Comparison of ENCODE assay signal across 19 cellular contexts in genomic region chr2:20661981-20662937, GRCh38. TPM values are rescaled to one million over a fixed set of nuclear protein-coding genes. Genes with fewer than 3 reads are reported as not detected.
DNase-seq lines count a peak whose midpoint lies in the region; ATAC-seq, FAIRE-seq and TF ChIP-seq lines count a peak whose summit lies in the region.
"Had no signal": no experiment of that assay in that cellular context is flagged by ENCODE, and none has a peak within 500 bp of the region (broad histone marks: within the 10 kb centered on the region; RNA-seq: fewer than 3 reads in every experiment).

No MANE protein-coding gene starts in this region.

- H3K9me3 ChIP-seq in right cardiac atrium (ENCODE audit: control insufficient read depth, low read length) (no peaks in the 10 kb centered on the region), endothelial cell of umbilical vein (replicated peaks; ENCODE audit: control insufficient read depth, insufficient read depth, low read length) (no peaks in the 10 kb centered on the region), sigmoid colon (no peaks in the 10 kb centered on the region), mucosa of descending colon (no peaks in the 10 kb centered on the region)
- H3K9me3 ChIP-seq: BE2C, right atrium auricular region, upper lobe of left lung had no signal

- intact Hi-C loops in Right ventricle myocardium superior (cut with DNase I): loop anchor here (2.0 to 5.0 kb wide), 2 partner anchors 301 to 455 kb away; no protein-coding TSS in a partner anchor
- intact Hi-C loops in right cardiac atrium (cut with DNase I): loop anchor here (2.0 to 10.0 kb wide), 4 partner anchors 300 to 453 kb away; no protein-coding TSS in a partner anchor
- intact Hi-C loops in endothelial cell of umbilical vein (cut with micrococcal nuclease): loop anchor here (1.0 to 2.0 kb wide), 8 partner anchors 93 to 503 kb away; no protein-coding TSS in a partner anchor
- intact Hi-C loops in sigmoid colon (cut with DNase I): loop anchor here (1.0 to 5.0 kb wide), 3 partner anchors 301 to 457 kb away; no protein-coding TSS in a partner anchor
- intact Hi-C loops in mucosa of descending colon (cut with DNase I, micrococcal nuclease): loop anchor here in 1 of 2 donors (2.0 kb wide), 1 partner anchor 301 kb away; no protein-coding TSS in a partner anchor

- POLR2A ChIA-PET in endothelial cell of umbilical vein (lab: Charles Lee): interaction anchor here (1.2 kb wide), 1 partner anchor 301 kb away, joined by 6 read pairs; no protein-coding TSS in a partner anchor

- H3K36me3 ChIP-seq in endothelial cell of umbilical vein (ENCODE audit: control insufficient read depth in 2 of 2, extremely low read depth in 1 of 2, insufficient read depth in 2 of 2, low read length in 2 of 2) (no peaks in the 10 kb centered on the region), sigmoid colon (no peaks in the 10 kb centered on the region), mucosa of descending colon (ENCODE audit: low read depth) (no peaks in the 10 kb centered on the region)
- H3K36me3 ChIP-seq: BE2C, right atrium auricular region, upper lobe of left lung had no signal

- H3K27ac ChIP-seq in right cardiac atrium (ENCODE audit: low read length) (no peak overlapping the region), endothelial cell of umbilical vein (ENCODE audit: insufficient read depth, low read depth, low read length) (no peak overlapping the region), sigmoid colon (no peak overlapping the region)
- H3K27ac ChIP-seq: hepatocyte, HL-60, right atrium auricular region, upper lobe of left lung had no signal

- no peak for ATAC-seq in Right ventricle myocardium superior (ENCODE audit: poor library complexity)
- no peak for ATAC-seq in right cardiac atrium
- ATAC-seq in HG03432 (IDR thresholded peaks at IDR 0.05; ENCODE audit: unreplicated experiment): peak; percentile 2
- no peak for ATAC-seq in mucosa of descending colon
- ATAC-seq in GM21526 (IDR thresholded peaks at IDR 0.05; ENCODE audit: low FRiP score, unreplicated experiment): no peak

- FAIRE-seq in endothelial cell of umbilical vein (lab: Jason Lieb, UNC) (no peak), H54 (lab: Jason Lieb, UNC) (no peak)
- FAIRE-seq: frontal cortex had no signal

- H2AFZ ChIP-seq in endothelial cell of umbilical vein (ENCODE audit: low read depth, low read length): no peak overlapping the region
- H2AFZ ChIP-seq: hepatocyte had no signal

- peaks cover 4% of the 10 kb centered on the region for H3K4me1 ChIP-seq in right cardiac atrium (ENCODE audit: control insufficient read depth, insufficient read depth, low read length)
- H3K4me1 ChIP-seq in endothelial cell of umbilical vein (ENCODE audit: control insufficient read depth, extremely low read depth, insufficient read depth, low read length): peaks cover 13% of the 10 kb centered on the region
- H3K4me1 ChIP-seq in sigmoid colon: peaks cover 0 to 32% (median 25%) of the 10 kb centered on the region in 4 donors
- H3K4me1 ChIP-seq in mucosa of descending colon (ENCODE audit: low read depth): peaks cover 18% of the 10 kb centered on the region
- H3K4me1 ChIP-seq: BE2C had no signal

- H3K27me3 ChIP-seq in right cardiac atrium (ENCODE audit: control insufficient read depth, insufficient read depth) (no peaks in the 10 kb centered on the region), endothelial cell of umbilical vein (ENCODE audit: control insufficient read depth in 2 of 2, insufficient read depth in 2 of 2, low read length in 2 of 2) (peaks cover 52 to 67% of the 10 kb centered on the region in 2 experiments), sigmoid colon (peaks cover 23 to 59% (median 24%) of the 10 kb centered on the region in 3 donors)

- TF ChIP-seq CTCF in endothelial cell of umbilical vein (IDR thresholded peaks at IDR 0.05; ENCODE audit: extremely low read depth in 1 of 2, insufficient read depth in 1 of 2, low read depth in 1 of 2, low read length in 2 of 2) (no peak), sigmoid colon (IDR thresholded peaks at IDR 0.05) (no peak), mucosa of descending colon (IDR thresholded peaks at IDR 0.05) (no peak)

- H3K4me3 ChIP-seq in right cardiac atrium (ENCODE audit: low read length) (no peak overlapping the region), endothelial cell of umbilical vein (replicated peaks in 1 of 3; ENCODE audit: insufficient read depth in 1 of 3, low read depth in 1 of 3, low read length in 3 of 3) (no peak overlapping the region), sigmoid colon (no peak overlapping the region), mucosa of descending colon (no peak overlapping the region)
- H3K4me3 ChIP-seq: hepatocyte, right atrium auricular region, upper lobe of left lung had no signal

- no peaks in the 10 kb centered on the region for H3K9me1 ChIP-seq in endothelial cell of umbilical vein (replicated peaks; ENCODE audit: control insufficient read depth, extremely low read depth, insufficient read depth, low read length)

- CTCF ChIA-PET in endothelial cell of umbilical vein (lab: Charles Lee): interaction anchor here (0.6 to 6.0 kb wide), 60 partner anchors 8 to 655 kb away, joined by 3 to 531 read pairs (median 5); partner anchors contain the start of genes HS1BP3 and LDAH

- H3K79me2 ChIP-seq in endothelial cell of umbilical vein (ENCODE audit: control insufficient read depth, insufficient read depth, low read length): no peaks in the 10 kb centered on the region
- H3K79me2 ChIP-seq: hepatocyte had no signal

- BruUV-seq in endothelial cell of umbilical vein (replicated peaks; lab: Mats Ljungman, UMichigan): no TSS peak

- DNase-seq in Right ventricle myocardium superior (peak; percentile 7), right cardiac atrium (no peak), endothelial cell of umbilical vein (ENCODE audit: low read depth, low spot score) (no peak), sigmoid colon (peak; percentile 50), H54 (ENCODE audit: insufficient read length, low spot score) (no peak), mucosa of descending colon (no peak)
- DNase-seq: cortex of kidney, NCI-H1048, SIG-M5 had no signal

- no peak for TF ChIP-seq EP300 in sigmoid colon (IDR thresholded peaks at IDR 0.05)

- TF ChIP-seq POLR2A in endothelial cell of umbilical vein (IDR thresholded peaks at IDR 0.05; ENCODE audit: low read depth, low read length): no peak
- TF ChIP-seq POLR2A in sigmoid colon (IDR thresholded peaks at IDR 0.05): no peak
- TF ChIP-seq POLR2A in H54 (IDR thresholded peaks at IDR 0.05; ENCODE audit: low read depth, low read length): no peak

- H3K4me2 ChIP-seq in endothelial cell of umbilical vein (ENCODE audit: insufficient read depth, low read length): no peak overlapping the region
- H3K4me2 ChIP-seq: hepatocyte had no signal

- dilution Hi-C loops in endothelial cell of umbilical vein (cut with MboI; ENCODE audit: extremely low pct_ligation_motif_present, low sequenced_read_pairs): no loop called here

- no peaks in the 10 kb centered on the region for H4K20me1 ChIP-seq in endothelial cell of umbilical vein (replicated peaks; ENCODE audit: control insufficient read depth, extremely low read depth, insufficient read depth, low read length)

- no peak overlapping the region for H3K9ac ChIP-seq in endothelial cell of umbilical vein (replicated peaks; ENCODE audit: extremely low read depth, insufficient read depth, low read length)

- 60% methylated on average over 8 of the region's 8 CpGs for WGBS in right cardiac atrium
- 69 to 82% methylated on average over 8 of the region's 8 CpGs for WGBS in sigmoid colon, 2 donors

TF ChIP-seq in endothelial cell of umbilical vein, 7 proteins besides CTCF, POLR2A, EP300 and RAD21:
- TF ChIP-seq POLR2AphosphoS5 (IDR thresholded peaks at IDR 0.05; ENCODE audit: insufficient read depth, low read depth, low read length): no peak
- no peak for TF ChIP-seq MYC (IDR thresholded peaks at IDR 0.05; ENCODE audit: low read depth, low read length)
- TF ChIP-seq FOS (IDR thresholded peaks at IDR 0.05; ENCODE audit: borderline replicate concordance, insufficient read depth, low read length): no peak
- no peak for TF ChIP-seq JUN (IDR thresholded peaks at IDR 0.05; ENCODE audit: borderline replicate concordance, insufficient read depth, insufficient read length, low read depth)
- peak; percentile 5 for TF ChIP-seq EZH2 (IDR thresholded peaks at IDR 0.05; ENCODE audit: borderline replicate concordance, low read depth, low read length, severe bottlenecking)
TF ChIP-seq in endothelial cell of umbilical vein: peak in this region for 1.

RNA-seq across cellular contexts. Expression of gene GDF7, which starts 4.7 kb away (rescaled TPM):
- 0.38 TPM for total RNA-seq in Right ventricle myocardium superior
- under 1 TPM; 0.26 to 0.79 (median 0.60) TPM for total RNA-seq in right cardiac atrium
- polyA plus RNA-seq in right cardiac atrium: 0.25 TPM
- total RNA-seq in endothelial cell of umbilical vein: 1.1 and 3.7 TPM in 2 replicates
- 3.9 and 4.1 TPM in 2 replicates for polyA plus RNA-seq in endothelial cell of umbilical vein
- polyA plus RNA-seq in endothelial cell of umbilical vein (2011; cell fraction: cytosol; rRNA removed): 3.7 and 4.2 TPM in 2 replicates
- 12.2 and 14.2 TPM in 2 replicates for polyA plus RNA-seq in endothelial cell of umbilical vein (2011; cell fraction: nucleus; rRNA removed)
- polyA plus RNA-seq in endothelial cell of umbilical vein (2012): 4.1 and 14.2 TPM in 2 replicates
- 10.6 and 16.9 TPM in 2 replicates for polyA minus RNA-seq in endothelial cell of umbilical vein
- not detected for polyA minus RNA-seq in endothelial cell of umbilical vein (2011; cell fraction: cytosol; rRNA and poly(A)+ RNA removed)
- polyA minus RNA-seq in endothelial cell of umbilical vein (2011; cell fraction: nucleus; rRNA and poly(A)+ RNA removed): 6.1 and 6.8 TPM in 2 replicates
- total RNA-seq in sigmoid colon: 1 to 10 TPM in 1 of 4 donors, under 1 TPM in 3; 0.49 to 1.6 (median 0.77) TPM
- polyA plus RNA-seq in sigmoid colon: under 1 TPM; under 0.01 to 0.60 (median under 0.01) TPM
- total RNA-seq in mucosa of descending colon: under 1 TPM; 0.14 to 0.73 (median 0.14) TPM
- total RNA-seq: naive thymus-derived CD8-positive, alpha-beta T cell; osteoblast had no signal

RNA-seq across cellular contexts. Expression of gene HS1BP3, which starts 11.4 kb away (rescaled TPM):
- total RNA-seq in Right ventricle myocardium superior (19.7 TPM), right cardiac atrium (10 to 100 TPM; 21.8 to 26.4 (median 25.3) TPM), endothelial cell of umbilical vein (27.8 and 33.1 TPM in 2 replicates), sigmoid colon (10 to 100 TPM; 32.3 to 54.6 (median 41.8) TPM), mucosa of descending colon (10 to 100 TPM; 28.8 to 47.0 (median 29.7) TPM)
- polyA plus RNA-seq in right cardiac atrium (29.8 TPM), endothelial cell of umbilical vein (27.4 and 36.3 TPM in 2 replicates), sigmoid colon (10 to 100 TPM; 25.2 to 36.3 (median 25.3) TPM)
- 17.0 and 22.6 TPM in 2 replicates for polyA plus RNA-seq in endothelial cell of umbilical vein (2011; cell fraction: cytosol; rRNA removed)
- 42.4 and 48.5 TPM in 2 replicates for polyA plus RNA-seq in endothelial cell of umbilical vein (2011; cell fraction: nucleus; rRNA removed)
- 19.9 and 37.4 TPM in 2 replicates for polyA plus RNA-seq in endothelial cell of umbilical vein (2012)
- 22.4 and 24.7 TPM in 2 replicates for polyA minus RNA-seq in endothelial cell of umbilical vein
- 7.2 TPM for polyA minus RNA-seq in endothelial cell of umbilical vein (2011; cell fraction: cytosol; rRNA and poly(A)+ RNA removed)
- 26.3 and 35.3 TPM in 2 replicates for polyA minus RNA-seq in endothelial cell of umbilical vein (2011; cell fraction: nucleus; rRNA and poly(A)+ RNA removed)

Comparison
In these comparisons a context has a peak if more than half of its experiments do, and no peak if none do; other contexts are left out.
1. DNase-seq: peak in Right ventricle myocardium superior (single experiment) and sigmoid colon (single experiment); none in right cardiac atrium (0 of 3), endothelial cell of umbilical vein (single experiment), H54 (single experiment) and mucosa of descending colon (0 of 3).